1 cellular context compared by ENCODE assay signal in the genomic region with DNA sequence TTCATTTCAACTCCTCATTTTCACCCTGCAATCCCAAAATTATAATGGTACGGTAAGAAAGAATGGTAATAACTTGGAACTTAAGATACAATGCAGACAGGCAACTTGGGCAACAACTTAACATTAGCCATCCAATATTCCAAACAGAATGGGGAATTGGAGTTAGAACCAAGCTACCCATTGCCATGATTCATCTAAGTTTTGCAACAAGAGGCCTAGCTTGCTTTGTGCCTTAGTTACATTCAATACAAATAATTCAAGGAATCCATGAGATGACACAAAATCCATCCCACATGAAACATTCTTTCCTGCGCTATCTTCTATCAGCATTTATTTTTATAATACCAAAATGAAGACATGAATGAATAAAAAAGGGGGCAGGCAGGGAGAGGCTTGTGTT.
TF ChIP-seq lines count a peak whose summit lies in the region.

No MANE protein-coding gene starts in this region.

TF ChIP-seq in SK-N-SH treated with all-trans-retinoic acid at 6 μM for 48 hours, 23 proteins besides CTCF, POLR2A, EP300 and RAD21 (continued from another document):
- TF ChIP-seq, protein P1, sequence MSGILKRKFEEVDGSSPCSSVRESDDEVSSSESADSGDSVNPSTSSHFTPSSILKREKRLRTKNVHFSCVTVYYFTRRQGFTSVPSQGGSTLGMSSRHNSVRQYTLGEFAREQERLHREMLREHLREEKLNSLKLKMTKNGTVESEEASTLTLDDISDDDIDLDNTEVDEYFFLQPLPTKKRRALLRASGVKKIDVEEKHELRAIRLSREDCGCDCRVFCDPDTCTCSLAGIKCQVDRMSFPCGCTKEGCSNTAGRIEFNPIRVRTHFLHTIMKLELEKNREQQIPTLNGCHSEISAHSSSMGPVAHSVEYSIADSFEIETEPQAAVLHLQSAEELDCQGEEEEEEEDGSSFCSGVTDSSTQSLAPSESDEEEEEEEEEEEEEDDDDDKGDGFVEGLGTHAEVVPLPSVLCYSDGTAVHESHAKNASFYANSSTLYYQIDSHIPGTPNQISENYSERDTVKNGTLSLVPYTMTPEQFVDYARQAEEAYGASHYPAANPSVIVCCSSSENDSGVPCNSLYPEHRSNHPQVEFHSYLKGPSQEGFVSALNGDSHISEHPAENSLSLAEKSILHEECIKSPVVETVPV (CRISPR knock-in tag; IDR thresholded peaks at IDR 0.05) = no peak
TF ChIP-seq in SK-N-SH treated with all-trans-retinoic acid at 6 μM for 48 hours: peak in this region for 0.
